In the genomic region with DNA sequence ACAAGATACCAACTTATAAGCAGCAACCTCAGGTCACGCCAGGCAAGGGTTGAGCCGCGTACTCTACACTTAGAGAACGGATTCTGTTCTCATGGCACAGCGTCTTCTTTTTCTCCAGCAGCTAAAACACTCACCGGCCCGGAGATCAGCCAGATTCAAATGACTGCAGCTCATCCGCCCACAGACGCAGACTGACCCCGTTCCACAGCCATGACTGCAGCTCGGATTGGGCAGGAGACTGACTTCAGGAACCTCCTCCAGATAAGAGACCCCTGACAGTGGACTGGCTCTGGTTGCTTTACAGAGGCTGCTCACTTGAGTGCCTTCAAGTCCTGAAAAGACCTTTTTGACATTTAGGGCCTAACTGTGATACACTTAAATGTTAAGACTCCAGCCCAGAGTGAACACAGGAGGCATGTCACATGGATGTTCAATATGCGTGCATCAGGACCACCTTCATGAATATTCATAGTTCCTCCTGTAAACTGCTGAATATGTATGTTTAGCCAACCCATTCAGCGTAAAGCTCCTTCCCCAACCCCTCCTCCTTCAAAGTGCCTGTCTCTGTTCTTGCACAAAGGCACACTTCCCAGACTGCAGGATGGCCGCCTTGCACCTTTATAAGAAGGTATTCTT, we compare ENCODE assay signal across 16 cellular contexts. TPM values are rescaled to one million over a fixed set of nuclear protein-coding genes. Genes with fewer than 3 reads are reported as not detected.
A peak's percentile ranks its signal among the peaks of the same experiment; 100 is the strongest.
DNase-seq lines count a peak whose midpoint lies in the region; ATAC-seq and TF ChIP-seq lines count a peak whose summit lies in the region.
"Had no signal": no experiment of that assay in that cellular context is flagged by ENCODE, and none has a peak within 500 bp of the region (broad histone marks: within the 10 kb centered on the region; RNA-seq: fewer than 3 reads in every experiment).

No MANE protein-coding gene starts in this region.

- WGBS in mesendoderm (ENCODE audit: extremely low coverage, insufficient coverage, low lambda C conversion rate), result no CpG with 5 or more reads among the region's 14 CpGs
- 91 to 95% methylated on average over 14 of the region's 14 CpGs for WGBS in sigmoid colon, 2 donors

- H3K4me2 ChIP-seq in mesendoderm (ENCODE audit: low read length), result no peak overlapping the region

- H3K4me1 Mint-ChIP-seq in chondrocyte (ENCODE audit: low read depth), result peaks cover 65% of the 10 kb centered on the region
- H3K4me1 Mint-ChIP-seq: CD4-positive, alpha-beta memory T cell had no signal

- intact Hi-C loops in sigmoid colon (cut with DNase I), result no loop called here

- no peak for ATAC-seq in GM18870 (IDR thresholded peaks at IDR 0.05; ENCODE audit: unreplicated experiment)

- H3K36me3 Mint-ChIP-seq in chondrocyte (ENCODE audit: low read depth), result peaks cover 6% of the 10 kb centered on the region
- H3K36me3 Mint-ChIP-seq: CD4-positive, alpha-beta memory T cell had no signal

- H4K8ac ChIP-seq in mesendoderm (ENCODE audit: low read depth, low read length), result no peak overlapping the region

- H2BK120ac ChIP-seq in mesendoderm (ENCODE audit: low read depth, low read length), result no peak overlapping the region

- H3K36me3 ChIP-seq in WERI-Rb-1, result no peaks in the 10 kb centered on the region
- no peaks in the 10 kb centered on the region for H3K36me3 ChIP-seq in mesendoderm (ENCODE audit: control insufficient read depth, insufficient read depth, low read length)
- H3K36me3 ChIP-seq in sigmoid colon, result peaks cover 0 to 6% (median 0%) of the 10 kb centered on the region in 4 donors
- H3K36me3 ChIP-seq: BE2C, SJCRH30 had no signal

- no peak overlapping the region for H2BK15ac ChIP-seq in mesendoderm (replicated peaks; ENCODE audit: low read depth)

- H3K27me3 Mint-ChIP-seq in chondrocyte (ENCODE audit: low read depth), result no peaks in the 10 kb centered on the region

- no peak for TF ChIP-seq EP300 in sigmoid colon (IDR thresholded peaks at IDR 0.05)

- no peak overlapping the region for H3K18ac ChIP-seq in mesendoderm (ENCODE audit: low read length)

- no peak for TF ChIP-seq POLR2A in sigmoid colon (IDR thresholded peaks at IDR 0.05)

- H2AK5ac ChIP-seq in mesendoderm (ENCODE audit: low read length), result no peak overlapping the region

- H3K4me3 Mint-ChIP-seq in chondrocyte (ENCODE audit: unreplicated experiment), result no peak overlapping the region
- H3K4me3 Mint-ChIP-seq: CD4-positive, alpha-beta memory T cell had no signal

- no peak overlapping the region for H4K5ac ChIP-seq in mesendoderm (ENCODE audit: low read length)

- TF ChIP-seq CTCF in WERI-Rb-1 (IDR thresholded peaks at IDR 0.05; ENCODE audit: low read depth, low read length) (no peak), chondrocyte (IDR thresholded peaks at IDR 0.05) (no peak), sigmoid colon (IDR thresholded peaks at IDR 0.05) (no peak), foreskin fibroblast (IDR thresholded peaks at IDR 0.05; ENCODE audit: low read depth, low read length) (no peak)

- no peak overlapping the region for H3K56ac ChIP-seq in mesendoderm (ENCODE audit: low read length)

- H3K4ac ChIP-seq in mesendoderm (ENCODE audit: low read depth, low read length), result no peak overlapping the region

- no peaks in the 10 kb centered on the region for H3K9me3 Mint-ChIP-seq in chondrocyte (ENCODE audit: low read depth)

- H3K79me2 ChIP-seq in mesendoderm (ENCODE audit: control insufficient read depth, insufficient read depth, low read length), result no peaks in the 10 kb centered on the region

- no peak overlapping the region for H3K23ac ChIP-seq in mesendoderm (ENCODE audit: low read length)

- no peaks in the 10 kb centered on the region for H3K79me1 ChIP-seq in mesendoderm (ENCODE audit: low read length)

- peak; percentile 35 for DNase-seq in WERI-Rb-1
- peak; percentile 51 for DNase-seq in chondrocyte (ENCODE audit: low spot score)
- peak; percentile 38 for DNase-seq in mesendoderm
- DNase-seq in sigmoid colon, result peak; percentile 61
- DNase-seq in foreskin fibroblast, result no peak
- DNase-seq in activated CD8-positive, alpha-beta memory T cell treated with anti-CD3 and anti-CD28 coated beads for 24 hours, result no peak
- DNase-seq: BE2C; CD4-positive, alpha-beta memory T cell; HCEC 1CT; Kasumi-1; NCI-H2081; NK-92 treated with Interleukin-12 subunit alpha and Interleukin-12 subunit beta, amount 100 ng/mL, for 24 hours; OCI-M1; SJCRH30 had no signal

- no peaks in the 10 kb centered on the region for H3K4me1 ChIP-seq in mesendoderm (ENCODE audit: control insufficient read depth, low read depth, low read length)
- peaks cover 0 to 25% (median 22%) of the 10 kb centered on the region in 4 donors for H3K4me1 ChIP-seq in sigmoid colon
- H3K4me1 ChIP-seq: BE2C, SJCRH30 had no signal

- H3K9me3 ChIP-seq in WERI-Rb-1 (ENCODE audit: severe bottlenecking), result no peaks in the 10 kb centered on the region
- H3K9me3 ChIP-seq in sigmoid colon, result no peaks in the 10 kb centered on the region
- H3K9me3 ChIP-seq: BE2C, SJCRH30 had no signal

- H3K4me3 ChIP-seq in WERI-Rb-1 (ENCODE audit: low read depth, low read length), result no peak overlapping the region
- H3K4me3 ChIP-seq in mesendoderm (ENCODE audit: low read length), result no peak overlapping the region
- H3K4me3 ChIP-seq in sigmoid colon, result no peak overlapping the region
- H3K4me3 ChIP-seq in foreskin fibroblast (ENCODE audit: low read depth in 1 of 2, low read length in 2 of 2), result no peak overlapping the region
- H3K4me3 ChIP-seq: SJCRH30 had no signal

- H2BK5ac ChIP-seq in mesendoderm (ENCODE audit: low read length), result no peak overlapping the region

- no peak overlapping the region for H3K27ac Mint-ChIP-seq in chondrocyte (ENCODE audit: unreplicated experiment)
- H3K27ac Mint-ChIP-seq: CD4-positive, alpha-beta memory T cell had no signal

- H3K27me3 ChIP-seq in WERI-Rb-1 (ENCODE audit: insufficient read depth, low read depth, severe bottlenecking), result no peaks in the 10 kb centered on the region
- no peaks in the 10 kb centered on the region for H3K27me3 ChIP-seq in mesendoderm (ENCODE audit: insufficient read depth, low read length, poor library complexity)
- no peaks in the 10 kb centered on the region for H3K27me3 ChIP-seq in sigmoid colon
- H3K27me3 ChIP-seq: BE2C, SJCRH30 had no signal

- no peak overlapping the region for H3K27ac ChIP-seq in WERI-Rb-1
- no peak overlapping the region for H3K27ac ChIP-seq in mesendoderm (ENCODE audit: low read depth, low read length)
- H3K27ac ChIP-seq in sigmoid colon, result no peak overlapping the region
- H3K27ac ChIP-seq: RWPE1, SJCRH30 had no signal

- H3K9ac ChIP-seq in mesendoderm (ENCODE audit: low read length), result no peak overlapping the region

RNA-seq across cellular contexts. Expression of a gene that starts 42.6 kb away (rescaled TPM):
- 68.0 to 78.8 TPM (median 77.9 TPM) in 3 replicates for total RNA-seq in chondrocyte
- polyA plus RNA-seq in mesendoderm (2013, experiment 1 of 2), result 20.9 TPM
- polyA plus RNA-seq in mesendoderm (2013, experiment 2 of 2), result 20.0 TPM
- total RNA-seq in sigmoid colon, result 100 to 1,000 TPM in 1 of 4 donors, 10 to 100 TPM in 3; 52.1 to 204 (median 53.1) TPM
- 10 to 100 TPM; 12.0 to 71.6 (median 13.2) TPM for polyA plus RNA-seq in sigmoid colon
- total RNA-seq: CD4-positive, alpha-beta memory T cell; SJCRH30 had no signal

Comparison
In these comparisons a context has a peak if more than half of its experiments do, and no peak if none do; other contexts are left out.
1. DNase-seq: peak in WERI-Rb-1 (single experiment), chondrocyte (single experiment), mesendoderm (single experiment) and sigmoid colon (single experiment); none in foreskin fibroblast (0 of 2) and activated CD8-positive, alpha-beta memory T cell treated with anti-CD3 and anti-CD28 coated beads for 24 hours (single experiment).